ENCODE assay signal across 19 cellular contexts in the genomic region with DNA sequence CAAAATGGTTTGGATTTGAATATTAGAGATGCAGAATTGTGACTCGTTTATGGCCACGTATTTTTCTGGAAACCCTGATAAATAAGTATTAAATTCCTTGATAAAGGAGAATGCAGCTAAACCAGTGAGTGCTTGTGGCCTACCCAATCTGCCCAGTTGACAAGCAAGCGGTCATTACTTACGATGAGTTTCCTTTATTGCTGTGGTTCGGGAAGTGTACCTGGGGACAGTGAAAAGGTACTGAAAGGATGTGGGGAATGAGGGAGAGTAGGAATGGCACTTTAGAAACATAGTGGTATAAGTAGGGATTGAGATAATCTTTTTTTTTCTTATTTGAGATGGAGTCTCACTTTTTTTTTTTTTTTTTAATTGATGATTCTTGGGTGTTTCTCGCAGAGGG. TPM values are rescaled to one million over a fixed set of nuclear protein-coding genes. Genes with fewer than 3 reads are reported as not detected.
DNase-seq lines count a peak whose midpoint lies in the region; ATAC-seq, FAIRE-seq and TF ChIP-seq lines count a peak whose summit lies in the region.
"Had no signal": no experiment of that assay in that cellular context is flagged by ENCODE, and none has a peak within 500 bp of the region (broad histone marks: within the 10 kb centered on the region; RNA-seq: fewer than 3 reads in every experiment).

No MANE protein-coding gene starts in this region.

- H3K36me3 Mint-ChIP-seq in glutamatergic neuron (ENCODE audit: unreplicated experiment) = peaks cover 54% of the 10 kb centered on the region
- H3K36me3 Mint-ChIP-seq in naive thymus-derived CD4-positive, alpha-beta T cell = peaks cover 35 to 47% (median 44%) of the 10 kb centered on the region in 5 donors

- no peaks in the 10 kb centered on the region for H4K20me1 ChIP-seq in HepG2 (ENCODE audit: insufficient read depth, low read length)
- H4K20me1 ChIP-seq: BLaER1 treated with 17β-estradiol and CSF1 and Interleukin-3, amounts not matched to agents 10 nM and 100 nM had no signal

- BruUV-seq in HepG2 (replicated peaks; lab: Mats Ljungman, UMichigan) = no TSS peak

- H3K36me3 ChIP-seq in HepG2 (replicated peaks in 1 of 2; ENCODE audit: control insufficient read depth in 1 of 2, insufficient read depth in 2 of 2, low read length in 2 of 2) = peaks cover 17 to 39% of the 10 kb centered on the region in 2 experiments
- H3K36me3 ChIP-seq in right lobe of liver = peaks cover 6 to 36% (median 27%) of the 10 kb centered on the region in 4 donors
- H3K36me3 ChIP-seq in SK-N-MC (ENCODE audit: insufficient read depth, low read length) = peaks cover 51% of the 10 kb centered on the region
- peaks cover 3 to 51% (median 41%) of the 10 kb centered on the region in 9 donors for H3K36me3 ChIP-seq in heart right ventricle
- H3K36me3 ChIP-seq in naive thymus-derived CD4-positive, alpha-beta T cell (ENCODE audit: control insufficient read depth in 2 of 3, insufficient read depth in 3 of 3, low read length in 3 of 3) = peaks cover 10 to 31% (median 15%) of the 10 kb centered on the region in 3 experiments

- H3K27ac ChIP-seq in HepG2 (ENCODE audit: extremely low read length, insufficient read depth, low read length) (no peak overlapping the region), right lobe of liver (no peak overlapping the region), SK-N-MC (peak overlapping the region; percentile 79), heart right ventricle (no peak overlapping the region)
- H3K27ac ChIP-seq in naive thymus-derived CD4-positive, alpha-beta T cell (ENCODE audit: low read depth, low read length) = no peak overlapping the region
- H3K27ac ChIP-seq: BLaER1 treated with 17β-estradiol and CSF1 and Interleukin-3, amounts not matched to agents 10 nM and 100 nM had no signal

- no peak for TF ChIP-seq POLR2A in HepG2 (IDR thresholded peaks at IDR 0.05; ENCODE audit: insufficient read depth in 1 of 2, low read depth in 2 of 2, low read length in 2 of 2)
- TF ChIP-seq POLR2A in right lobe of liver (IDR thresholded peaks at IDR 0.05) = no peak

- no peaks in the 10 kb centered on the region for H3K27me3 ChIP-seq in HepG2 (ENCODE audit: control insufficient read depth in 1 of 2, insufficient read depth in 2 of 2, low read length in 2 of 2)
- no peaks in the 10 kb centered on the region for H3K27me3 ChIP-seq in right lobe of liver
- H3K27me3 ChIP-seq in heart right ventricle = no peaks in the 10 kb centered on the region
- H3K27me3 ChIP-seq in naive thymus-derived CD4-positive, alpha-beta T cell (ENCODE audit: control insufficient read depth in 2 of 2, insufficient read depth in 2 of 2, low read length in 2 of 2) = no peaks in the 10 kb centered on the region
- H3K27me3 ChIP-seq: BLaER1 treated with 17β-estradiol and CSF1 and Interleukin-3, amounts not matched to agents 10 nM and 100 nM had no signal

- H3K4me1 ChIP-seq in HepG2 (ENCODE audit: insufficient read depth, low read length) (no peaks in the 10 kb centered on the region), right lobe of liver (no peaks in the 10 kb centered on the region), heart right ventricle (no peaks in the 10 kb centered on the region)
- H3K4me1 ChIP-seq in naive thymus-derived CD4-positive, alpha-beta T cell (ENCODE audit: control insufficient read depth in 2 of 2, insufficient read depth in 2 of 2, low read length in 2 of 2) = no peaks in the 10 kb centered on the region

- FAIRE-seq in HepG2 (lab: Jason Lieb, UNC) = no peak
- FAIRE-seq: GM12878, H54 had no signal

- no peak overlapping the region for H3K4me3 ChIP-seq in HepG2 (replicated peaks in 1 of 3; ENCODE audit: insufficient read depth in 1 of 3, low read depth in 2 of 3, low read length in 3 of 3)
- H3K4me3 ChIP-seq in right lobe of liver = no peak overlapping the region
- no peak overlapping the region for H3K4me3 ChIP-seq in SK-N-MC
- H3K4me3 ChIP-seq in heart right ventricle = no peak overlapping the region
- H3K4me3 ChIP-seq in naive thymus-derived CD4-positive, alpha-beta T cell (ENCODE audit: low read length) = no peak overlapping the region
- H3K4me3 ChIP-seq: BLaER1 treated with 17β-estradiol and CSF1 and Interleukin-3, amounts not matched to agents 10 nM and 100 nM; GM12878; GM23338 had no signal

- H3K4me1 Mint-ChIP-seq in glutamatergic neuron (ENCODE audit: low read depth, unreplicated experiment) = no peaks in the 10 kb centered on the region
- peaks cover 0 to 10% (median 0%) of the 10 kb centered on the region in 7 donors for H3K4me1 Mint-ChIP-seq in naive thymus-derived CD4-positive, alpha-beta T cell
- H3K4me1 Mint-ChIP-seq: B cell, GM23338 had no signal

- H3K27ac Mint-ChIP-seq in glutamatergic neuron (ENCODE audit: unreplicated experiment) = peak overlapping the region; percentile 82
- peak overlapping the region in 1 of 9 donors; percentile 76 for H3K27ac Mint-ChIP-seq in naive thymus-derived CD4-positive, alpha-beta T cell
- H3K27ac Mint-ChIP-seq: B cell; CD8-positive, alpha-beta T cell; GM23338 had no signal

- in situ Hi-C loops in HepG2 (cut with HindIII; ENCODE audit: extremely low pct_ligation_motif_present, low pct_unique_long_range_greater_than_20kb) = no loop called here

- ATAC-seq in HepG2 (no peak), right lobe of liver (no peak), heart right ventricle (no peak)
- no peak for ATAC-seq in naive thymus-derived CD4-positive, alpha-beta T cell
- ATAC-seq: CD8-positive, alpha-beta T cell; GM12878; GM23338; HCT116 had no signal

- H2AFZ ChIP-seq in HepG2 (ENCODE audit: low read length) = no peak overlapping the region
- H2AFZ ChIP-seq: GM23338 had no signal

- no peaks in the 10 kb centered on the region for H3K79me2 ChIP-seq in HepG2 (ENCODE audit: insufficient read depth, low read length)

- peaks cover 14% of the 10 kb centered on the region for H3K9me3 Mint-ChIP-seq in glutamatergic neuron (ENCODE audit: unreplicated experiment)
- H3K9me3 Mint-ChIP-seq in naive thymus-derived CD4-positive, alpha-beta T cell = peaks cover 2 to 71% (median 33%) of the 10 kb centered on the region in 11 donors

- POLR2A ChIA-PET in HepG2 (lab: Yijun Ruan, JAX) = no interaction called here
- POLR2A ChIA-PET in naive thymus-derived CD4-positive, alpha-beta T cell (lab: Charles Lee) = interaction anchor here (0.6 kb wide), 1 partner anchor 9 kb away, joined by 4 read pairs; no protein-coding TSS in a partner anchor

- WGBS in HepG2 (ENCODE audit: low lambda C conversion rate) = 93% methylated on average over 6 of the region's 6 CpGs
- WGBS in right lobe of liver (ENCODE audit: insufficient coverage, low coverage, low lambda C conversion rate, missing lambda C conversion rate) = 93% methylated on average over 5 of the region's 6 CpGs
- WGBS in heart right ventricle, 2 donors = 94 to 97% methylated on average over 6 of the region's 6 CpGs

- H3K9me3 ChIP-seq in HepG2 (ENCODE audit: low read length) = no peaks in the 10 kb centered on the region
- H3K9me3 ChIP-seq in right lobe of liver = no peaks in the 10 kb centered on the region
- H3K9me3 ChIP-seq in SK-N-MC (ENCODE audit: low read depth, low read length) = no peaks in the 10 kb centered on the region
- H3K9me3 ChIP-seq in heart right ventricle = peaks cover 0 to 4% (median 0%) of the 10 kb centered on the region in 11 donors
- H3K9me3 ChIP-seq in naive thymus-derived CD4-positive, alpha-beta T cell (ENCODE audit: control insufficient read depth in 2 of 3, low read length in 3 of 3) = peaks cover 0 to 16% (median 5%) of the 10 kb centered on the region in 3 experiments

- no peak for DNase-seq in HepG2 (ENCODE audit: low spot score)
- no peak for DNase-seq in right lobe of liver
- DNase-seq in SK-N-MC (ENCODE audit: low read depth, low spot score) = no peak
- DNase-seq in glutamatergic neuron = no peak
- no peak for DNase-seq in heart right ventricle
- no peak for DNase-seq in NCI-H187 (lab: John Stamatoyannopoulos, UW)
- DNase-seq in naive thymus-derived CD4-positive, alpha-beta T cell = no peak
- DNase-seq: CD8-positive, alpha-beta T cell; COR-L47; DMS 273 treated with DMSO at 0.1 percent for 48 hours; DMS53; DND-41; EL had no signal

- TF ChIP-seq RAD21 in HepG2 (CRISPR knock-in tag; IDR thresholded peaks at IDR 0.05) = no peak

- no peak overlapping the region for H3K4me3 Mint-ChIP-seq in glutamatergic neuron (ENCODE audit: unreplicated experiment)
- no peak overlapping the region for H3K4me3 Mint-ChIP-seq in naive thymus-derived CD4-positive, alpha-beta T cell
- H3K4me3 Mint-ChIP-seq: B cell; CD8-positive, alpha-beta T cell; GM23338 had no signal

- CTCF ChIA-PET in HepG2 (lab: Yijun Ruan, JAX; ENCODE audit: low intra/inter-chr PET ratio, low total read pairs) = no interaction called here
- CTCF ChIA-PET in naive thymus-derived CD4-positive, alpha-beta T cell (lab: Charles Lee) = no interaction called here

- no peaks in the 10 kb centered on the region for H3K27me3 Mint-ChIP-seq in glutamatergic neuron (ENCODE audit: unreplicated experiment)
- H3K27me3 Mint-ChIP-seq in naive thymus-derived CD4-positive, alpha-beta T cell = no peaks in the 10 kb centered on the region
- H3K27me3 Mint-ChIP-seq: B cell had no signal

- H3K9ac ChIP-seq in HepG2 (ENCODE audit: insufficient read depth, low read depth, low read length) (no peak overlapping the region), SK-N-MC (ENCODE audit: insufficient read length) (no peak overlapping the region)
- H3K9ac ChIP-seq: BLaER1 treated with 17β-estradiol and CSF1 and Interleukin-3, amounts not matched to agents 10 nM and 100 nM had no signal

- intact Hi-C loops in HepG2 (cut with micrococcal nuclease; ENCODE audit: unreplicated experiment) (no loop called here), right lobe of liver (cut with DNase I) (no loop called here), heart right ventricle (cut with DNase I) (loop anchor here in 3 of 10 donors (5.0 to 10.0 kb wide), 2 partner anchors 229 to 232 kb away; no protein-coding TSS in a partner anchor)
- intact Hi-C loops in naive thymus-derived CD4-positive, alpha-beta T cell (cut with micrococcal nuclease) = no loop called here

- no peak for TF ChIP-seq EP300 in HepG2 (IDR thresholded peaks at IDR 0.05; ENCODE audit: low read depth in 2 of 2, low read length in 2 of 2)
- TF ChIP-seq EP300 in HepG2 (CRISPR knock-in tag; IDR thresholded peaks at IDR 0.05; ENCODE audit: borderline replicate concordance) = no peak

- no peak overlapping the region for H3K4me2 ChIP-seq in HepG2 (ENCODE audit: low read depth, low read length)
- H3K4me2 ChIP-seq: BLaER1 treated with 17β-estradiol and CSF1 and Interleukin-3, amounts not matched to agents 10 nM and 100 nM; GM23338 had no signal

- TF ChIP-seq CTCF in HepG2 (CRISPR knock-in tag; IDR thresholded peaks at IDR 0.05) (no peak), right lobe of liver (IDR thresholded peaks at IDR 0.05) (no peak), glutamatergic neuron (IDR thresholded peaks at IDR 0.05; ENCODE audit: partially characterized antibody, unreplicated experiment) (no peak), heart right ventricle (IDR thresholded peaks at IDR 0.05) (no peak)

RNA-seq across cellular contexts. Expression of gene RBBP6, which starts 33.8 kb away (rescaled TPM):
- 37.1 and 45.0 TPM in 2 replicates for total RNA-seq in HepG2 (2016; rRNA removed; fragmentation: Illumina TruSeq; extraction: Trizol)
- total RNA-seq in HepG2 (2016; cell fraction: cytosol; rRNA removed; fragmentation: Illumina TruSeq; extraction: Trizol; ENCODE audit: low read depth) = 5.3 and 7.1 TPM in 2 replicates
- total RNA-seq in HepG2 (2016; cell fraction: insoluble cytoplasmic fraction; rRNA removed; fragmentation: Illumina TruSeq; extraction: Trizol) = 37.1 and 40.4 TPM in 2 replicates
- 16.1 and 20.2 TPM in 2 replicates for total RNA-seq in HepG2 (2016; cell fraction: membrane; rRNA removed; fragmentation: Illumina TruSeq; extraction: Trizol)
- 100 TPM in 2 replicates for total RNA-seq in HepG2 (2016; cell fraction: nucleus; rRNA removed; fragmentation: Illumina TruSeq; extraction: Trizol)
- polyA plus RNA-seq in HepG2 (2011; rRNA removed) = 54.6 and 70.9 TPM in 2 replicates
- polyA plus RNA-seq in HepG2 (2011; cell fraction: cytosol; rRNA removed) = 20.1 and 29.0 TPM in 2 replicates
- polyA plus RNA-seq in HepG2 (2011; cell fraction: nucleus; rRNA removed) = 53.4 and 70.4 TPM in 2 replicates
- 46.6 and 50.5 TPM in 2 replicates for polyA plus RNA-seq in HepG2 (2012)
- 4.2 and 4.3 TPM in 2 replicates for polyA plus RNA-seq in HepG2 (2016; cell fraction: cytosol; fragmentation: Illumina TruSeq; extraction: Trizol; ENCODE audit: low read depth)
- 48.3 and 54.3 TPM in 2 replicates for polyA plus RNA-seq in HepG2 (2016; cell fraction: insoluble cytoplasmic fraction; fragmentation: Illumina TruSeq; extraction: Trizol; ENCODE audit: low read depth)
- polyA plus RNA-seq in HepG2 (2016; cell fraction: membrane; fragmentation: Illumina TruSeq; extraction: Trizol; ENCODE audit: low read depth) = 11.1 and 13.9 TPM in 2 replicates
- 129 and 135 TPM in 2 replicates for polyA plus RNA-seq in HepG2 (2016; cell fraction: nucleus; fragmentation: Illumina TruSeq; extraction: Trizol; ENCODE audit: insufficient read depth, low read depth)
- 37.4 and 45.1 TPM in 2 replicates for polyA minus RNA-seq in HepG2 (2011; rRNA and poly(A)+ RNA removed; ENCODE audit: low replicate concordance)
- polyA minus RNA-seq in HepG2 (2011; cell fraction: cytosol; rRNA and poly(A)+ RNA removed) = 20.8 and 30.1 TPM in 2 replicates
- 289 and 299 TPM in 2 replicates for polyA minus RNA-seq in HepG2 (2011; cell fraction: nucleus; rRNA and poly(A)+ RNA removed)
- total RNA-seq in right lobe of liver = 10 to 100 TPM; 16.0 to 24.8 (median 20.1) TPM
- total RNA-seq in glutamatergic neuron (ENCODE audit: unreplicated experiment) = 56.9 TPM
- 10 to 100 TPM; 26.8 to 50.3 (median 33.1) TPM for total RNA-seq in heart right ventricle
- 10 to 100 TPM; 18.9 to 35.8 TPM for polyA plus RNA-seq in heart right ventricle
- total RNA-seq in naive thymus-derived CD4-positive, alpha-beta T cell = 100 to 1,000 TPM in 3 of 5 experiments, 10 to 100 TPM in 2; 70.5 to 137 (median 106) TPM
- polyA plus RNA-seq in naive thymus-derived CD4-positive, alpha-beta T cell = 10 to 100 TPM; 17.0 to 18.7 TPM
